ENCODE assay signal across 8 cellular contexts in the genomic region with DNA sequence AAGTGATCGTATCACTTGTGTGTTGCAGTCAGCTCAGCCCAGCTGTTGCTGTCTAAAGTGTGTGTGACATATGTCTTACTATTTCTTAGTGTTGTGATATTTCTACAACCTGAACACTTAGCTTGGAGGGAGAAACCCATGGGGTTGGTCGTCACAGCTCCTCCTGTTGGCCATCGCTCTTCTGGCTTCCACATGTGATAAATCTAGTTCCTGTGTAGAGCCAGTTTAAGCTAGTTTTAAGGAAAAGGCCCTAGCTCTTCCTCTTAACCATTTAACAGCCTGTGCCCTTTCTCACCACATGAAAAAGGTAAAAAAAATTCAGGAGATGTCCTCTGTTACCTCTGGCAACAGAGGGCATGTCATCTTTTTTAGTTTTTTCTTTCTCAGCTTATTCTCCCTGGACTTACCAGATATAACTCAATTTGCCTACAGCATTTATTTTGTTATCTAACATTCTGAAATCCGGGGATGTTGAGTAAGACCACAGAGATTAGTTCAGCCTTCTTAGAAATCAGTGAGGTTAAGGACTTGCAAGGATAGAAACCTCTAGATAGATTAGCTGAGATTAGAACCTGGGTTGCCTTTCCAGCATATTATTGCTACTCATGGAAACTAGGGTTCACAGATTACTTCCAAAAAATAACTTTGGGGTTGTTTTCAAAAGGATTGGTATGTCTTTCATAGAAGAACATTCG.
DNase-seq lines count a peak whose midpoint lies in the region; ATAC-seq and TF ChIP-seq lines count a peak whose summit lies in the region.

No MANE protein-coding gene starts in this region.

- DNase-seq in AG09319 (ENCODE audit: extremely low read depth, low read depth), result no peak
- DNase-seq in RWPE2 (ENCODE audit: low spot score), result no peak
- DNase-seq in glutamatergic neuron, result peak; percentile 33
- no peak for DNase-seq in effector CD4-positive, alpha-beta T cell

- H3K27ac ChIP-seq in RWPE2 (ENCODE audit: poor library complexity, severe bottlenecking), result no peak overlapping the region

- no peaks in the 10 kb centered on the region for H3K36me3 Mint-ChIP-seq in glutamatergic neuron (ENCODE audit: unreplicated experiment)

- ATAC-seq in RWPE2 (ENCODE audit: low read depth) (no peak), GM19351 (IDR thresholded peaks at IDR 0.05; ENCODE audit: unreplicated experiment) (no peak), GM21717 (IDR thresholded peaks at IDR 0.05; ENCODE audit: unreplicated experiment) (no peak), HG03196 (IDR thresholded peaks at IDR 0.05; ENCODE audit: unreplicated experiment) (no peak)

- H3K4me3 ChIP-seq in GM12875 (ENCODE audit: low read depth, low read length), result no peak overlapping the region
- no peak overlapping the region for H3K4me3 ChIP-seq in RWPE2 (ENCODE audit: severe bottlenecking)

- H3K9me3 ChIP-seq in RWPE2 (ENCODE audit: severe bottlenecking), result no peaks in the 10 kb centered on the region

- H3K36me3 ChIP-seq in RWPE2 (ENCODE audit: low read depth), result peaks cover 84% of the 10 kb centered on the region

- no peaks in the 10 kb centered on the region for H3K9me3 Mint-ChIP-seq in glutamatergic neuron (ENCODE audit: unreplicated experiment)

- no peaks in the 10 kb centered on the region for H3K27me3 Mint-ChIP-seq in glutamatergic neuron (ENCODE audit: unreplicated experiment)

- TF ChIP-seq CTCF in AG09319 (IDR thresholded peaks at IDR 0.05; ENCODE audit: low read depth, low read length), result peak; percentile 22
- 0 out of 2 replicates have a peak, but pooled peaks have one; percentile 11 for TF ChIP-seq CTCF in GM12875 (IDR thresholded peaks at IDR 0.05; ENCODE audit: borderline replicate concordance, insufficient read depth, low read depth, low read length)
- TF ChIP-seq CTCF in RWPE2 (IDR thresholded peaks at IDR 0.05; ENCODE audit: poor library complexity, severe bottlenecking), result peak; percentile 24
- TF ChIP-seq CTCF in glutamatergic neuron (IDR thresholded peaks at IDR 0.05; ENCODE audit: partially characterized antibody, unreplicated experiment), result no peak

- H3K4me1 Mint-ChIP-seq in glutamatergic neuron (ENCODE audit: low read depth, unreplicated experiment), result peaks cover 12% of the 10 kb centered on the region

- H3K4me3 Mint-ChIP-seq in glutamatergic neuron (ENCODE audit: unreplicated experiment), result no peak overlapping the region

- H3K27me3 ChIP-seq in RWPE2 (ENCODE audit: insufficient read depth, poor library complexity, severe bottlenecking), result no peaks in the 10 kb centered on the region

- H3K4me1 ChIP-seq in RWPE2 (ENCODE audit: insufficient read depth, poor library complexity, severe bottlenecking), result no peaks in the 10 kb centered on the region

- H3K27ac Mint-ChIP-seq in glutamatergic neuron (ENCODE audit: unreplicated experiment), result peak overlapping the region; percentile 38
